10 cellular contexts compared by ENCODE assay signal in genomic region chr15:60787737-60788513, GRCh38.
A peak's percentile ranks its signal among the peaks of the same experiment; 100 is the strongest.
DNase-seq lines count a peak whose midpoint lies in the region; ATAC-seq and TF ChIP-seq lines count a peak whose summit lies in the region.
"Had no signal": no experiment of that assay in that cellular context is flagged by ENCODE, and none has a peak within 500 bp of the region (broad histone marks: within the 10 kb centered on the region; RNA-seq: fewer than 3 reads in every experiment).

No MANE protein-coding gene starts in this region.

- TF ChIP-seq CTCF in GM12872 (IDR thresholded peaks at IDR 0.05; ENCODE audit: insufficient read depth, low read depth, low read length) (peak; percentile 68), smooth muscle cell (IDR thresholded peaks at IDR 0.05; ENCODE audit: borderline replicate concordance, insufficient read depth, poor library complexity, severe bottlenecking) (peak; percentile 20)

- H3K9me3 ChIP-seq in smooth muscle cell (replicated peaks; ENCODE audit: low read depth), result no peaks in the 10 kb centered on the region
- H3K9me3 ChIP-seq: SJSA1 had no signal

- no peak overlapping the region for H3K9ac ChIP-seq in smooth muscle cell (ENCODE audit: low read depth)

- peaks cover 57% of the 10 kb centered on the region for H3K27me3 ChIP-seq in smooth muscle cell (ENCODE audit: low read depth)
- H3K27me3 ChIP-seq: SJSA1 had no signal

- no peak overlapping the region for H3K27ac ChIP-seq in smooth muscle cell (ENCODE audit: low read depth)
- H3K27ac ChIP-seq: hepatocyte, SJSA1 had no signal

- H3K4me1 ChIP-seq in smooth muscle cell (ENCODE audit: low read depth), result no peaks in the 10 kb centered on the region
- H3K4me1 ChIP-seq: SJSA1 had no signal

- H3K79me2 ChIP-seq in smooth muscle cell (ENCODE audit: low read depth), result no peaks in the 10 kb centered on the region
- H3K79me2 ChIP-seq: hepatocyte had no signal

- WGBS in smooth muscle cell (ENCODE audit: low lambda C conversion rate), result 89% methylated on average over 8 of the region's 8 CpGs

- no peak overlapping the region for H3K4me2 ChIP-seq in smooth muscle cell
- H3K4me2 ChIP-seq: hepatocyte had no signal

- no peak overlapping the region for H2AFZ ChIP-seq in smooth muscle cell (ENCODE audit: low read depth)
- H2AFZ ChIP-seq: hepatocyte had no signal

- peaks cover 70% of the 10 kb centered on the region for H4K20me1 ChIP-seq in smooth muscle cell (ENCODE audit: low read depth)

- ATAC-seq in SK-N-SH treated with all-trans-retinoic acid at 6 μM for 48 hours, result peak; percentile 59; the same call in 2 of the 3 replicates

- DNase-seq in effector CD4-positive, alpha-beta T cell, result peak; percentile 10
- DNase-seq in smooth muscle cell (lab: John Stamatoyannopoulos, UW; ENCODE audit: unreplicated experiment), result no peak
- no peak for DNase-seq in NCI-H2081 (lab: John Stamatoyannopoulos, UW)
- DNase-seq in KG1 (lab: John Stamatoyannopoulos, UW), result no peak
- DNase-seq in NCI-H1694 (lab: John Stamatoyannopoulos, UW), result no peak
- DNase-seq in NCI-H128 (lab: John Stamatoyannopoulos, UW; ENCODE audit: unreplicated experiment), result no peak

- no peaks in the 10 kb centered on the region for H3F3A ChIP-seq in smooth muscle cell (ENCODE audit: low read depth)

- H3K4me3 ChIP-seq in smooth muscle cell, result no peak overlapping the region
- H3K4me3 ChIP-seq: hepatocyte, SJSA1 had no signal

- no peaks in the 10 kb centered on the region for H3K36me3 ChIP-seq in smooth muscle cell (ENCODE audit: low read depth)
- H3K36me3 ChIP-seq: SJSA1 had no signal

TF ChIP-seq in SK-N-SH treated with all-trans-retinoic acid at 6 μM for 48 hours, 23 proteins besides CTCF, POLR2A, EP300 and RAD21:
- TF ChIP-seq OSR1 (CRISPR knock-in tag; IDR thresholded peaks at IDR 0.05) (no peak), ARNTL (CRISPR knock-in tag; IDR thresholded peaks at IDR 0.05; ENCODE audit: borderline replicate concordance, low read depth) (no peak), CREB5 (CRISPR knock-in tag; IDR thresholded peaks at IDR 0.05; ENCODE audit: low read depth) (no peak), TOX (CRISPR knock-in tag; IDR thresholded peaks at IDR 0.05; ENCODE audit: borderline replicate concordance) (no peak), BACH2 (CRISPR knock-in tag; IDR thresholded peaks at IDR 0.05; ENCODE audit: borderline replicate concordance) (no peak), TCF4 (CRISPR knock-in tag; IDR thresholded peaks at IDR 0.05; ENCODE audit: borderline replicate concordance) (no peak)
